In genomic region chr17:55527520-55528118, GRCh38 we compare ENCODE assay signal across 8 cellular contexts. TPM values are rescaled to one million over a fixed set of nuclear protein-coding genes. Genes with fewer than 3 reads are reported as not detected.
DNase-seq lines count a peak whose midpoint lies in the region; ATAC-seq and TF ChIP-seq lines count a peak whose summit lies in the region.

No MANE protein-coding gene starts in this region.

- intact Hi-C loops in breast epithelium (cut with DNase I; ENCODE audit: low total_unique reads) = loop anchor here (1.0 kb wide), 1 partner anchor 79 kb away; no protein-coding TSS in a partner anchor
- intact Hi-C loops in left lung (cut with DNase I) = loop anchor here in 1 of 2 donors (5.0 kb wide), 3 partner anchors 70 to 245 kb away; no protein-coding TSS in a partner anchor

- H3K9me3 ChIP-seq in breast epithelium (no peaks in the 10 kb centered on the region), left lung (no peaks in the 10 kb centered on the region)

- DNase-seq in ACHN = peak; percentile 46
- DNase-seq in GM12865 (ENCODE audit: low read depth) = peak; percentile 61
- DNase-seq in NCI-H510A (lab: John Stamatoyannopoulos, UW) = peak; percentile 19
- no peak for DNase-seq in breast epithelium (ENCODE audit: low spot score in 2 of 2)
- no peak for DNase-seq in left lung
- DNase-seq in NCI-H2107 (lab: John Stamatoyannopoulos, UW) = no peak

- H3K27me3 ChIP-seq in breast epithelium (no peaks in the 10 kb centered on the region), left lung (no peaks in the 10 kb centered on the region)

- H3K36me3 ChIP-seq in breast epithelium (no peaks in the 10 kb centered on the region), left lung (no peaks in the 10 kb centered on the region)

- no peaks in the 10 kb centered on the region for H3K4me1 ChIP-seq in breast epithelium
- no peaks in the 10 kb centered on the region for H3K4me1 ChIP-seq in left lung

- no peak overlapping the region for H3K4me3 ChIP-seq in GM12865 (ENCODE audit: low read depth, low read length)
- no peak overlapping the region for H3K4me3 ChIP-seq in breast epithelium
- no peak overlapping the region for H3K4me3 ChIP-seq in left lung

- H3K27ac ChIP-seq in breast epithelium = no peak overlapping the region
- no peak overlapping the region for H3K27ac ChIP-seq in left lung

- ATAC-seq in left lung = peak; percentile 82
- no peak for ATAC-seq in HG02870 (IDR thresholded peaks at IDR 0.05; ENCODE audit: unreplicated experiment)
- no peak for ATAC-seq in HG02973 (IDR thresholded peaks at IDR 0.05; ENCODE audit: unreplicated experiment)

- no peak for TF ChIP-seq POLR2A in breast epithelium (IDR thresholded peaks at IDR 0.05)

- TF ChIP-seq CTCF in GM12865 (IDR thresholded peaks at IDR 0.05; ENCODE audit: insufficient read depth, low read depth, low read length, missing control alignments) (peak; percentile 55), breast epithelium (IDR thresholded peaks at IDR 0.05) (peak in 2 of 3 donors; percentile 42 to 47), left lung (IDR thresholded peaks at IDR 0.05) (peak; percentile 37 to 46)

- in situ Hi-C loops in ACHN (cut with HindIII; ENCODE audit: low pct_ligation_motif_present, low pct_unique_long_range_greater_than_20kb, low sequenced_read_pairs) = no loop called here

RNA-seq across cellular contexts. Expression of gene SMIM36, which starts 16.4 kb away (rescaled TPM):
- total RNA-seq in breast epithelium (not detected), left lung (not detected)

Comparison
In these comparisons a context has a peak if more than half of its experiments do, and no peak if none do; other contexts are left out.
1. DNase-seq: peak in ACHN (single experiment), GM12865 (single experiment) and NCI-H510A (single experiment); none in breast epithelium (0 of 2), left lung (0 of 2) and NCI-H2107 (single experiment).
2. Peak in every context shown above with its lines, with median percentiles within 50 percentile points of each other: CTCF ChIP-seq.